ENCODE assay signal across 9 cellular contexts in genomic region chr6:140744648-140745320, GRCh38.
DNase-seq lines count a peak whose midpoint lies in the region; ATAC-seq and TF ChIP-seq lines count a peak whose summit lies in the region.
"Had no signal": no experiment of that assay in that cellular context is flagged by ENCODE, and none has a peak within 500 bp of the region (broad histone marks: within the 10 kb centered on the region; RNA-seq: fewer than 3 reads in every experiment).

No MANE protein-coding gene starts in this region.

- peak overlapping the region; percentile 1 for H2AFZ ChIP-seq in mammary epithelial cell (ENCODE audit: low read depth, low read length)

- TF ChIP-seq POLR2A in prostate gland (IDR thresholded peaks at IDR 0.05): no peak

- no peak overlapping the region for H3K27ac ChIP-seq in mammary epithelial cell (ENCODE audit: insufficient read depth, low read depth, low read length)
- H3K27ac ChIP-seq in prostate gland: no peak overlapping the region

- in situ Hi-C loops in mammary epithelial cell (cut with MboI; ENCODE audit: low sequenced_read_pairs in 2 of 2): no loop called here

- ATAC-seq in GM19463 (IDR thresholded peaks at IDR 0.05; ENCODE audit: unreplicated experiment) (peak; percentile 85), HG03439 (IDR thresholded peaks at IDR 0.05; ENCODE audit: unreplicated experiment) (peak; percentile 92)

- H4K20me1 ChIP-seq in mammary epithelial cell (ENCODE audit: insufficient read depth, low read length): no peaks in the 10 kb centered on the region

- no peak overlapping the region for H3K4me2 ChIP-seq in mammary epithelial cell (ENCODE audit: insufficient read depth, low read depth, low read length)

- 69% methylated on average over 2 of the region's 2 CpGs for WGBS in mammary epithelial cell (ENCODE audit: low coverage, missing lambda C conversion rate)
- 90% methylated on average over 2 of the region's 2 CpGs for WGBS in prostate gland

- H3K4me1 ChIP-seq in mammary epithelial cell (ENCODE audit: insufficient read depth, low read length) (peaks cover 11% of the 10 kb centered on the region), prostate gland (replicated peaks) (no peaks in the 10 kb centered on the region)
- H3K4me1 ChIP-seq: Caco-2 had no signal

- H3K27me3 ChIP-seq in mammary epithelial cell (ENCODE audit: insufficient read depth, low read length) (no peaks in the 10 kb centered on the region), prostate gland (replicated peaks; ENCODE audit: insufficient read depth) (no peaks in the 10 kb centered on the region)

- H3K79me2 ChIP-seq in mammary epithelial cell (ENCODE audit: insufficient read depth, low read length): no peaks in the 10 kb centered on the region

- dilution Hi-C loops in mammary epithelial cell (cut with HindIII; ENCODE audit: low sequenced_read_pairs): no loop called here

- H3K36me3 ChIP-seq in mammary epithelial cell (ENCODE audit: insufficient read depth, low read length) (no peaks in the 10 kb centered on the region), prostate gland (no peaks in the 10 kb centered on the region)

- peak; percentile 18 for DNase-seq in AG09319 (ENCODE audit: extremely low read depth, low read depth)
- peak; percentile 71 for DNase-seq in mammary epithelial cell
- no peak for DNase-seq in inferior parietal cortex (ENCODE audit: extremely low spot score)
- DNase-seq in prostate gland (ENCODE audit: low spot score): no peak
- DNase-seq in cerebellar nuclear complex (lab: John Stamatoyannopoulos, UW): no peak
- no peak for DNase-seq in SHP77 (lab: John Stamatoyannopoulos, UW)
- DNase-seq: Caco-2 had no signal

- H3K9ac ChIP-seq in mammary epithelial cell (ENCODE audit: insufficient read depth, low read length): no peak overlapping the region

- no TSS peak for BruUV-seq in mammary epithelial cell (replicated peaks; lab: Mats Ljungman, UMichigan)

- intact Hi-C loops in mammary epithelial cell (cut with micrococcal nuclease) (no loop called here), prostate gland (cut with DNase I) (no loop called here)

- no peak for TF ChIP-seq CTCF in AG09319 (IDR thresholded peaks at IDR 0.05; ENCODE audit: low read depth, low read length)
- TF ChIP-seq CTCF in mammary epithelial cell (conservative IDR thresholded peaks at IDR 0.05 in 1 of 2, IDR thresholded peaks at IDR 0.05 in 1 of 2; ENCODE audit: extremely low read depth in 1 of 2, insufficient read depth in 1 of 2, low read depth in 1 of 2, low read length in 2 of 2): no peak
- TF ChIP-seq CTCF in prostate gland (IDR thresholded peaks at IDR 0.05): no peak

- H3K9me3 ChIP-seq in mammary epithelial cell (replicated peaks; ENCODE audit: insufficient read depth, low read length): peaks cover 6% of the 10 kb centered on the region
- no peaks in the 10 kb centered on the region for H3K9me3 ChIP-seq in prostate gland

- CTCF ChIA-PET in mammary epithelial cell (lab: Charles Lee; ENCODE audit: low non-redundant PET): no interaction called here

- H3K4me3 ChIP-seq in mammary epithelial cell (replicated peaks in 1 of 3; ENCODE audit: insufficient read depth in 1 of 3, low read depth in 2 of 3, low read length in 3 of 3) (no peak overlapping the region), prostate gland (no peak overlapping the region)

Comparison
In these comparisons a context has a peak if more than half of its experiments do, and no peak if none do; other contexts are left out.
1. DNase-seq: peak in AG09319 (single experiment) and mammary epithelial cell (single experiment); none in inferior parietal cortex (single experiment), prostate gland (single experiment), cerebellar nuclear complex (0 of 2) and SHP77 (0 of 2).